In the genomic region with DNA sequence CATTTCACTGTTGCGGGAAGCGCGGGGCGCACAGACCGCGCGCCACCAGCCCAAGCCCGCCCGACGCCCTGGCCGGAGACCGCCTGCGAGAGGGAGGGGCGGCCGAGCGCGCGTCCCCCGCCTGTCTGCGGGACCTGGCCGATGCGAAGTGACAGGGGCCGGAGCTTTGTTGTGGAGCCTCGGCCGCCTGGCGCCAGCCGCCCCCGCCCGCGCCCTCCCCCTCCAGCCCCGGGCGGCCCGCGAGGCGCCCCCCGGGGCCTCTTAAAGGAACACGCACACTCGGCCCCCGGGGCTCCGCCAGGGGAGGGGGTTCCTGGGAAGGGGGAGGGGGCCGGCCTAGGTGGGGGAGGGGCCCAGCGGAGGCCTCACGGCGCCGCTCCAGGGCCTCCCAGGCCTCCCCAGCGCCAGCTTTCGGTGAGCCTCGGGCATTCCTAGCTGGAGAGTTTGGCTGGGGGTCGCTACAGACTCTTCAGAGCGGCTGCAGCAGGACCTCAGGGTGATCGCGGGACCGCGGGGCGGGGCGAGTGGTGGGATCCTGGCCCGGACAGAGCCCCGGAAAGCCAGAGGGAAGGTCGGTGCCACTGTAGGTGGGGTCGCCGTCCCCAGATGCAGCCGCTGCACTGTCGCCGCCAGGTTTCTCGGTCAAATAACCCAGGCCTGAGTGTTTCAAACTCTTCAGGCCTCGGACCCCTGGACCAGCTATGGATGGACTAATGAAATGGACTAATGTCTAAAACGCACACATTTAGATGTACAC, we compare ENCODE assay signal across 9 cellular contexts. TPM values are rescaled to one million over a fixed set of nuclear protein-coding genes. Genes with fewer than 3 reads are reported as not detected.
DNase-seq lines count a peak whose midpoint lies in the region; ATAC-seq and TF ChIP-seq lines count a peak whose summit lies in the region.
"Had no signal": no experiment of that assay in that cellular context is flagged by ENCODE, and none has a peak within 500 bp of the region (broad histone marks: within the 10 kb centered on the region; RNA-seq: fewer than 3 reads in every experiment).

No MANE protein-coding gene starts in this region.

- intact Hi-C loops in sciatic nerve (cut with DNase I): loop anchor here (10.0 kb wide), 2 partner anchors 382 to 682 kb away; no protein-coding TSS in a partner anchor

- DNase-seq in GM20000 (ENCODE audit: low spot score) (peak; percentile 42), hepatic stellate cell (ENCODE audit: low spot score) (peak; percentile 73), sciatic nerve (ENCODE audit: low spot score) (peak; percentile 64), NCI-H1105 treated with DMSO at 0.1 percent for 48 hours (lab: John Stamatoyannopoulos, UW) (no peak), HCEC 1CT (no peak), glomerular visceral epithelial cell (ENCODE audit: extremely low spot score) (no peak), HPDE6-E6E7 (ENCODE audit: extremely low spot score) (no peak)

- ATAC-seq in sciatic nerve: peak; percentile 12

- TF ChIP-seq CTCF in GM20000 (IDR thresholded peaks at IDR 0.05; ENCODE audit: extremely low read depth, missing control alignments): no peak
- TF ChIP-seq CTCF in WI38 (IDR thresholded peaks at IDR 0.05; ENCODE audit: low read depth, low read length): no peak

- peak overlapping the region; percentile 85 for H3K4me3 ChIP-seq in WI38 (ENCODE audit: low read depth, low read length)

RNA-seq across cellular contexts. Expression of a gene that starts 2.4 kb away (rescaled TPM):
- 42.4 TPM for total RNA-seq in sciatic nerve

RNA-seq across cellular contexts. Expression of a gene that starts 55.0 kb away (rescaled TPM):
- total RNA-seq in sciatic nerve: not detected
- total RNA-seq: cerebellum had no signal

Comparison
In these comparisons a context has a peak if more than half of its experiments do, and no peak if none do; other contexts are left out.
1. DNase-seq: peak in GM20000 (single experiment), hepatic stellate cell (single experiment) and sciatic nerve (single experiment); none in NCI-H1105 treated with DMSO at 0.1 percent for 48 hours (single experiment), HCEC 1CT (single experiment), glomerular visceral epithelial cell (single experiment) and HPDE6-E6E7 (single experiment).